Comparison of ENCODE assay signal across 8 cellular contexts in the genomic region with DNA sequence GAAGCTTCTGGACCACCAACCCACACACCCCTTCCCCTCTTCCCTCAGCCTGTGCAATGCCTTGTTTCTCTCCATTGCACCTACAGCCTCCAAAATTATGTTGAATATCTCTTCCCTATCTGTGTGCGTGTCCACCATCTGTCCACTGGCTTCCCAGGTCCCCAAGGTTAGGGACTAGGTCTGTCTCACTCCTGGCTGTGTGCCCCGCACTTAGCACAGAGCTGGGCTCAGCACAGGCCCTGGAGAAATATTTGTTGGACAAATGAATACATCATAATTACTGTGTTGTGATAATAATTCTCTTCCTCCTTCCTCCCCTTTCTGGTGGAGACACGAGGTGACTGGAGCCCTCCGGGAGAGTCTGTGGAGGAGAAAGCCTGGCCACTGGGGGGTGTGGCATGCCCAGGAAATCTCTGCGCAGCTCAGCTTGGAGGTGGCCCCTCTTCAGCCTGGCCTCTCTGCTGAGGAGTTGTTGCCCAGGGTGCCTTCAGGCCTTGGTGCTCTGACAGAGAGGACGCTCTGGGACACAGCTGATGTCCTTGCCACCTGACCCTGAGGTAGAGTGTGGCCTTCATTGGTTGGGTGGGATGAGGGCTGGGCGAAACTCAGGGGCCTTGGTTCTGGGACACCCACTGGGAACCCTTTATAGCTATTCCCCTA. TPM values are rescaled to one million over a fixed set of nuclear protein-coding genes. Genes with fewer than 3 reads are reported as not detected.
DNase-seq lines count a peak whose midpoint lies in the region; ATAC-seq, FAIRE-seq and TF ChIP-seq lines count a peak whose summit lies in the region.

No MANE protein-coding gene starts in this region.

- H2BK15ac ChIP-seq in mesenchymal stem cell (ENCODE audit: low read depth, poor library complexity, severe bottlenecking) = no peak overlapping the region

- no peaks in the 10 kb centered on the region for H3K27me3 ChIP-seq in WERI-Rb-1 (ENCODE audit: insufficient read depth, low read depth, severe bottlenecking)
- H3K27me3 ChIP-seq in heart right ventricle = no peaks in the 10 kb centered on the region
- H3K27me3 ChIP-seq in mesenchymal stem cell (ENCODE audit: control insufficient read depth in 1 of 2, insufficient read depth in 1 of 2, low read length in 2 of 2) = peaks cover 4 to 5% of the 10 kb centered on the region in 2 experiments

- no peak overlapping the region for H3K4me3 ChIP-seq in GM12864 (ENCODE audit: low read depth, low read length)
- H3K4me3 ChIP-seq in WERI-Rb-1 (ENCODE audit: low read depth, low read length) = no peak overlapping the region
- H3K4me3 ChIP-seq in heart right ventricle = no peak overlapping the region
- H3K4me3 ChIP-seq in mesenchymal stem cell (ENCODE audit: insufficient read depth in 1 of 2, low read depth in 1 of 2, low read length in 2 of 2) = no peak overlapping the region

- H3K4me1 ChIP-seq in heart right ventricle (peaks cover 9 to 30% (median 13%) of the 10 kb centered on the region in 9 donors), mesenchymal stem cell (ENCODE audit: control insufficient read depth, insufficient read depth, low read depth, low read length) (peaks cover 8% of the 10 kb centered on the region)

- H3K36me3 ChIP-seq in WERI-Rb-1 (peaks cover 14% of the 10 kb centered on the region), heart right ventricle (peaks cover 0 to 2% (median 0%) of the 10 kb centered on the region in 9 donors), mesenchymal stem cell (ENCODE audit: control insufficient read depth in 1 of 2, insufficient read depth in 2 of 2, low read depth in 1 of 2, low read length in 2 of 2) (no peaks in the 10 kb centered on the region)

- no peak overlapping the region for H2AK5ac ChIP-seq in mesenchymal stem cell (ENCODE audit: low read length, severe bottlenecking)

- H4K91ac ChIP-seq in mesenchymal stem cell (ENCODE audit: low read length) = no peak overlapping the region

- H2BK12ac ChIP-seq in mesenchymal stem cell (ENCODE audit: low read length in 2 of 2) = no peak overlapping the region

- no peak overlapping the region for H2AFZ ChIP-seq in mesenchymal stem cell (ENCODE audit: low read depth, low read length)

- no peak for DNase-seq in GM12864 (ENCODE audit: low read depth)
- DNase-seq in WERI-Rb-1 = peak; percentile 79
- no peak for DNase-seq in heart right ventricle
- DNase-seq in putamen (ENCODE audit: low spot score) = peak; percentile 52
- no peak for DNase-seq in mesenchymal stem cell
- DNase-seq in GM19239 (ENCODE audit: insufficient read length, low spot score) = no peak
- no peak for DNase-seq in SIG-M5 (lab: John Stamatoyannopoulos, UW)
- no peak for DNase-seq in NCI-H2171 treated with DMSO at 0.1 percent for 48 hours (lab: John Stamatoyannopoulos, UW)

- H3K27ac ChIP-seq in WERI-Rb-1 (no peak overlapping the region; the same call in 1 of the 2 replicates), heart right ventricle (peak overlapping the region in 5 of 10 donors; percentile 32 to 63 (median 60)), mesenchymal stem cell (ENCODE audit: low read length, poor library complexity, severe bottlenecking) (no peak overlapping the region)

- H3K14ac ChIP-seq in mesenchymal stem cell (ENCODE audit: low read length in 2 of 2) = no peak overlapping the region

- 58 to 65% methylated on average over 7 of the region's 7 CpGs for WGBS in heart right ventricle, 2 donors
- WGBS in mesenchymal stem cell = 54% methylated on average over 6 of the region's 7 CpGs

- H3K23ac ChIP-seq in mesenchymal stem cell (ENCODE audit: low read length in 2 of 2) = no peak overlapping the region

- H3K4ac ChIP-seq in mesenchymal stem cell (ENCODE audit: low read depth in 1 of 2, low read length in 2 of 2) = no peak overlapping the region

- no peak for FAIRE-seq in GM19239 (lab: Jason Lieb, UNC)

- no peak overlapping the region for H3K18ac ChIP-seq in mesenchymal stem cell (ENCODE audit: low read depth in 1 of 2, low read length in 2 of 2)

- H4K8ac ChIP-seq in mesenchymal stem cell (ENCODE audit: low read length) = no peak overlapping the region

- TF ChIP-seq CTCF in GM12864 (IDR thresholded peaks at IDR 0.05; ENCODE audit: low read depth, low read length, missing control alignments) = peak; percentile 7
- TF ChIP-seq CTCF in WERI-Rb-1 (IDR thresholded peaks at IDR 0.05; ENCODE audit: low read depth, low read length) = peak; percentile 74
- peak in 7 of 9 donors; percentile 14 to 50 (median 34) for TF ChIP-seq CTCF in heart right ventricle (IDR thresholded peaks at IDR 0.05)

- intact Hi-C loops in heart right ventricle (cut with DNase I) = loop anchor here in 9 of 10 donors (5.0 to 10.0 kb wide), 8 partner anchors 173 to 433 kb away; partner anchors contain the start of genes CYLD (in 1 of the 9) and NKD1 (in 1 of the 9)

- no peak overlapping the region for H3K9ac ChIP-seq in mesenchymal stem cell (ENCODE audit: low read length)

- H2BK5ac ChIP-seq in mesenchymal stem cell (ENCODE audit: low read depth, low read length, poor library complexity, severe bottlenecking) = no peak overlapping the region

- no peak overlapping the region for H2BK120ac ChIP-seq in mesenchymal stem cell (ENCODE audit: low read depth, low read length)

- H3K79me1 ChIP-seq in mesenchymal stem cell (replicated peaks; ENCODE audit: low read length, poor library complexity, severe bottlenecking) = peaks cover 8% of the 10 kb centered on the region

- no peak overlapping the region for H3K4me2 ChIP-seq in mesenchymal stem cell (ENCODE audit: low read length, poor library complexity, severe bottlenecking)

- H3K9me3 ChIP-seq in WERI-Rb-1 (ENCODE audit: severe bottlenecking) = no peaks in the 10 kb centered on the region
- no peaks in the 10 kb centered on the region for H3K9me3 ChIP-seq in heart right ventricle
- no peaks in the 10 kb centered on the region for H3K9me3 ChIP-seq in mesenchymal stem cell (ENCODE audit: control insufficient read depth, low read length)

- ATAC-seq in heart right ventricle = peak in 6 of 8 donors; percentile 23 to 66 (median 46)

RNA-seq across cellular contexts. Expression of gene BRD7, which starts 3.3 kb away (rescaled TPM):
- 10 to 100 TPM; 35.3 to 50.9 (median 43.6) TPM for total RNA-seq in heart right ventricle
- 10 to 100 TPM; 31.4 to 36.9 TPM for polyA plus RNA-seq in heart right ventricle
- polyA plus RNA-seq in mesenchymal stem cell (2013, experiment 1 of 2) = 60.1 TPM
- 63.9 TPM for polyA plus RNA-seq in mesenchymal stem cell (2013, experiment 2 of 2)

Comparison
In these comparisons a context has a peak if more than half of its experiments do, and no peak if none do; other contexts are left out.
1. DNase-seq: peak in WERI-Rb-1 (single experiment) and putamen (single experiment); none in GM12864 (single experiment), heart right ventricle (0 of 2), mesenchymal stem cell (single experiment), GM19239 (single experiment), SIG-M5 (single experiment) and NCI-H2171 treated with DMSO at 0.1 percent for 48 hours (single experiment).
2. CTCF ChIP-seq: peak in every context shown above with its lines; median percentile 74 in WERI-Rb-1; 34 in heart right ventricle; 7 in GM12864.